Comparison of ENCODE assay signal across 24 cellular contexts in the genomic region with DNA sequence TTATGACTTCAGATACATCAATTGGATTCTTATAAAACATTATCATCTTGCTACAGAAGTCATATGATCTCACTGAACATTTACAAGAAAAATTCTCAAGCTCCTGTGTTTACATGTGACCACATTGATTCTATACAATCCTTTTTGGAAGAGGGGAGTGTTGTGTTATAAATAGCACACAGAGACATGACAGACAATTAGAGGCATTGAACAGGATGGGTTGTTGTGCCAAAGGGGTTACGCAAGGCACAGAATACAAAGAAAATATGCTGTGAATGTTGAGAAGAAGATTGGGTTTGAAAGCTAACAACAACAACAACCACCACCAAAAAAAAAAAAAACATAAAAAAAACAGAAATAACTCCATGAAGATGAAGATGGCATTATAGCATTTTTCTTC. TPM values are rescaled to one million over a fixed set of nuclear protein-coding genes. Genes with fewer than 3 reads are reported as not detected.
DNase-seq lines count a peak whose midpoint lies in the region; TF ChIP-seq lines count a peak whose summit lies in the region.
"Had no signal": no experiment of that assay in that cellular context is flagged by ENCODE, and none has a peak within 500 bp of the region (broad histone marks: within the 10 kb centered on the region; RNA-seq: fewer than 3 reads in every experiment).

No MANE protein-coding gene starts in this region.

- CTCF ChIA-PET in Caco-2 (lab: Charles Lee), result no interaction called here

- TF ChIP-seq CTCF in Caco-2 (IDR thresholded peaks at IDR 0.05; ENCODE audit: insufficient read depth in 1 of 2, low read depth in 1 of 2, low read length in 1 of 2, severe bottlenecking in 1 of 2, unreplicated experiment in 1 of 2), result no peak
- no peak for TF ChIP-seq CTCF in fibroblast of the aortic adventitia (IDR thresholded peaks at IDR 0.05; ENCODE audit: insufficient read depth, low read length)
- no peak for TF ChIP-seq CTCF in progenitor cell of endocrine pancreas (IDR thresholded peaks at IDR 0.05; ENCODE audit: unreplicated experiment)
- TF ChIP-seq CTCF in mesothelial cell of epicardium (IDR thresholded peaks at IDR 0.05; ENCODE audit: unreplicated experiment), result no peak
- TF ChIP-seq CTCF in GM10266 (IDR thresholded peaks at IDR 0.05; ENCODE audit: control insufficient read depth, insufficient read depth, low read depth, missing control alignments), result no peak

- DNase-seq in Caco-2 (no peak), adipocyte (ENCODE audit: low read depth) (peak; percentile 56), fibroblast of the aortic adventitia (ENCODE audit: low read depth) (peak; percentile 40), progenitor cell of endocrine pancreas (ENCODE audit: low spot score, unreplicated experiment) (no peak), mesothelial cell of epicardium (ENCODE audit: low spot score in 2 of 2, unreplicated experiment in 2 of 2) (no peak), AML-193 (lab: John Stamatoyannopoulos, UW) (no peak), GM10266 (ENCODE audit: extremely low spot score) (no peak)
- DNase-seq: activated CD4-positive, alpha-beta T cell treated with anti-CD3 and anti-CD28 coated beads for 4 hours; CD4-positive, alpha-beta memory T cell; DMS 273 treated with DMSO at 0.1 percent for 48 hours; H7; kidney glomerular epithelial cell; NCI-H1092 treated with DMSO at 0.1 percent for 48 hours; NCI-H187; RPMI8226; T1000; trophoblast cell; WERI-Rb-1 had no signal

- H3K4me3 ChIP-seq in Caco-2 (ENCODE audit: low read depth, low read length), result no peak overlapping the region
- H3K4me3 ChIP-seq in adipocyte (ENCODE audit: low read length), result no peak overlapping the region
- H3K4me3 ChIP-seq in fibroblast of the aortic adventitia (ENCODE audit: low read depth, low read length), result no peak overlapping the region
- H3K4me3 ChIP-seq: SJSA1, skin epidermis had no signal

- H3K36me3 Mint-ChIP-seq in Caco-2 (ENCODE audit: insufficient read depth, unreplicated experiment), result no peaks in the 10 kb centered on the region
- peaks cover 3% of the 10 kb centered on the region for H3K36me3 Mint-ChIP-seq in progenitor cell of endocrine pancreas (ENCODE audit: insufficient read depth)
- peaks cover 4% of the 10 kb centered on the region for H3K36me3 Mint-ChIP-seq in mesothelial cell of epicardium
- H3K36me3 Mint-ChIP-seq: activated naive CD4-positive, alpha-beta T cell treated with anti-CD3 and anti-CD28 coated beads, Interleukin-2, amount 50 U/mL, for 24 hours; CD4-positive, alpha-beta memory T cell; natural killer cell treated with Interleukin-12 subunit alpha and Interleukin-12 subunit beta and Interleukin-15 and Interleukin-18, amount 100 ng/mL, for 72 hours; stimulated activated memory B cell treated with anti-CD40 and anti-IgM and Interleukin-4, amounts not matched to agents 10 μg/mL and 1 μg/mL and 100 μg/mL, for 72 hours had no signal

- H3K9me3 ChIP-seq in Caco-2, result peaks cover 11% of the 10 kb centered on the region; the same call in 1 of the 2 replicates
- H3K9me3 ChIP-seq in adipocyte (ENCODE audit: control insufficient read depth, low read length), result no peaks in the 10 kb centered on the region
- H3K9me3 ChIP-seq: SJSA1 had no signal

- H3K36me3 ChIP-seq in Caco-2 (ENCODE audit: control insufficient read depth, insufficient read depth, low read length) (no peaks in the 10 kb centered on the region), adipocyte (ENCODE audit: control insufficient read depth, insufficient read depth, low read length, severe bottlenecking) (no peaks in the 10 kb centered on the region)
- H3K36me3 ChIP-seq: SJSA1, WERI-Rb-1 had no signal

- no peaks in the 10 kb centered on the region for H3K27me3 ChIP-seq in Caco-2 (replicated peaks; ENCODE audit: control insufficient read depth, insufficient read depth, low read length)
- no peaks in the 10 kb centered on the region for H3K27me3 ChIP-seq in adipocyte (replicated peaks; ENCODE audit: control insufficient read depth, insufficient read depth, low read length)
- H3K27me3 ChIP-seq: SJSA1 had no signal

- no peaks in the 10 kb centered on the region for H3K27me3 Mint-ChIP-seq in Caco-2 (ENCODE audit: insufficient read depth, unreplicated experiment)
- H3K27me3 Mint-ChIP-seq in progenitor cell of endocrine pancreas, result no peaks in the 10 kb centered on the region
- H3K27me3 Mint-ChIP-seq in mesothelial cell of epicardium (ENCODE audit: low read depth), result no peaks in the 10 kb centered on the region
- H3K27me3 Mint-ChIP-seq: activated naive CD4-positive, alpha-beta T cell treated with anti-CD3 and anti-CD28 coated beads, Interleukin-2, amount 50 U/mL, for 24 hours; CD4-positive, alpha-beta memory T cell; stimulated activated memory B cell treated with anti-CD40 and anti-IgM and Interleukin-4, amounts not matched to agents 10 μg/mL and 1 μg/mL and 100 μg/mL, for 72 hours had no signal

- BruUV-seq in Caco-2 (replicated peaks; lab: Mats Ljungman, UMichigan), result no TSS peak

- H3K27ac Mint-ChIP-seq in Caco-2 (ENCODE audit: unreplicated experiment) (peak overlapping the region; percentile 35), progenitor cell of endocrine pancreas (peak overlapping the region; percentile 4), mesothelial cell of epicardium (no peak overlapping the region)
- H3K27ac Mint-ChIP-seq: activated naive CD4-positive, alpha-beta T cell treated with anti-CD3 and anti-CD28 coated beads, Interleukin-2, amount 50 U/mL, for 24 hours; activated T-helper 2 cell treated with anti-CD3 and anti-CD28 coated beads, Interferon-gamma antibody, Interleukin-2, Interleukin-4, amounts not matched to agents 10 μg/mL and 5 μg/mL and 100 μg/mL, durations not matched to agents 14 hours and 24 hours and 36 hours; stimulated activated memory B cell treated with anti-CD40 and anti-IgM and Interleukin-4, amounts not matched to agents 10 μg/mL and 1 μg/mL and 100 μg/mL, for 72 hours had no signal

- H3K9me3 Mint-ChIP-seq in Caco-2 (ENCODE audit: unreplicated experiment) (peaks cover 24% of the 10 kb centered on the region), progenitor cell of endocrine pancreas (ENCODE audit: low read depth) (peaks cover 15% of the 10 kb centered on the region), mesothelial cell of epicardium (peaks cover 12% of the 10 kb centered on the region)
- H3K9me3 Mint-ChIP-seq: activated naive CD4-positive, alpha-beta T cell treated with anti-CD3 and anti-CD28 coated beads, Interleukin-2, amount 50 U/mL, for 24 hours; CD4-positive, alpha-beta memory T cell; stimulated activated memory B cell treated with anti-CD40 and anti-IgM and Interleukin-4, amounts not matched to agents 10 μg/mL and 1 μg/mL and 100 μg/mL, for 72 hours had no signal

- H3K9ac ChIP-seq in adipocyte (ENCODE audit: low read length), result no peak overlapping the region

- no peak overlapping the region for H3K4me3 Mint-ChIP-seq in Caco-2 (ENCODE audit: unreplicated experiment)
- H3K4me3 Mint-ChIP-seq in progenitor cell of endocrine pancreas (ENCODE audit: low read depth), result no peak overlapping the region
- H3K4me3 Mint-ChIP-seq in mesothelial cell of epicardium, result no peak overlapping the region
- H3K4me3 Mint-ChIP-seq: activated naive CD4-positive, alpha-beta T cell treated with anti-CD3 and anti-CD28 coated beads, Interleukin-2, amount 50 U/mL, for 24 hours; CD4-positive, alpha-beta memory T cell; natural killer cell treated with Interleukin-12 subunit alpha and Interleukin-12 subunit beta and Interleukin-15 and Interleukin-18, amount 100 ng/mL, for 72 hours; stimulated activated memory B cell treated with anti-CD40 and anti-IgM and Interleukin-4, amounts not matched to agents 10 μg/mL and 1 μg/mL and 100 μg/mL, for 72 hours had no signal

- H3K4me1 Mint-ChIP-seq in Caco-2 (ENCODE audit: low read depth, unreplicated experiment) (peaks cover 7% of the 10 kb centered on the region), progenitor cell of endocrine pancreas (ENCODE audit: low read depth) (peaks cover 2% of the 10 kb centered on the region), mesothelial cell of epicardium (no peaks in the 10 kb centered on the region)

- no peaks in the 10 kb centered on the region for H3K4me1 ChIP-seq in Caco-2
- H3K4me1 ChIP-seq in adipocyte (ENCODE audit: control insufficient read depth, insufficient read depth, low read length), result peaks cover 8% of the 10 kb centered on the region

- POLR2A ChIA-PET in Caco-2 (lab: Charles Lee), result no interaction called here

- intact Hi-C loops in Caco-2 (cut with micrococcal nuclease; ENCODE audit: unreplicated experiment), result no loop called here

RNA-seq across cellular contexts. Expression of gene TBL1XR1, which starts 32.5 kb away (rescaled TPM):
- total RNA-seq in Caco-2 (2022) (127 and 140 TPM in 2 replicates), fibroblast of the aortic adventitia (ENCODE audit: low replicate concordance) (73.2 and 171 TPM in 2 replicates), progenitor cell of endocrine pancreas (181 and 207 TPM in 2 replicates), mesothelial cell of epicardium (226 to 243 TPM (median 239 TPM) in 3 replicates)

Comparison
In these comparisons a context has a peak if more than half of its experiments do, and no peak if none do; other contexts are left out.
1. DNase-seq: peak in adipocyte (single experiment) and fibroblast of the aortic adventitia (single experiment); none in Caco-2 (0 of 2), progenitor cell of endocrine pancreas (single experiment), mesothelial cell of epicardium (0 of 2), AML-193 (0 of 2) and GM10266 (single experiment).